Comparison of ENCODE assay signal across 25 cellular contexts in the genomic region with DNA sequence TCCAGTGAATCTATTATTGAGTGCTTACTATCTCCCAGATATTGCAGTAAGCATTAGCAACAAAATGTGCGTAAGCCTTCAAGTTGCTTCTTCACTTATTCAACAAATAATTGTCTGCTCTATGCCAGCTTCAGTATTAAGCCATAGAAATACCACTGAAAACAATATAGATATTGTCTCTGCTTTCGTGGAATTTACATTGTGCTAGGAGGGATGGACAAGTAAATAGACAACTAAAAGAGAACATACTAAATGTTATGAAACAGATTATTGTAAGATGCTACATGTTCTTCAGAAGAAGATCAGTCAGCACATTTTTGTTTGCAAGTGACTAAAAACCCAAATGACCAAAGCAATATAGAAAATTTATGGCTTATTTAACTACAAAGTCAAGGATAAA. TPM values are rescaled to one million over a fixed set of nuclear protein-coding genes. Genes with fewer than 3 reads are reported as not detected.
DNase-seq lines count a peak whose midpoint lies in the region; TF ChIP-seq lines count a peak whose summit lies in the region.
"Had no signal": no experiment of that assay in that cellular context is flagged by ENCODE, and none has a peak within 500 bp of the region (broad histone marks: within the 10 kb centered on the region; RNA-seq: fewer than 3 reads in every experiment).

No MANE protein-coding gene starts in this region.

- peaks cover 54% of the 10 kb centered on the region for H3K4me1 Mint-ChIP-seq in HFFc6 (ENCODE audit: low read depth)
- H3K4me1 Mint-ChIP-seq in activated CD4-positive, alpha-beta T cell treated with anti-CD3 and anti-CD28 coated beads, Interleukin-2, amount 10 ng/mL, durations not matched to agents 24 days and 14 days = no peaks in the 10 kb centered on the region
- H3K4me1 Mint-ChIP-seq: B cell; CD8-positive, alpha-beta memory T cell had no signal

- no peaks in the 10 kb centered on the region for H4K20me1 ChIP-seq in osteoblast (ENCODE audit: insufficient read depth, low read length)

- H3K9ac ChIP-seq in adipocyte (ENCODE audit: low read length) = peak overlapping the region; percentile 10

- no peaks in the 10 kb centered on the region for H3K27me3 ChIP-seq in adipocyte (replicated peaks; ENCODE audit: control insufficient read depth, insufficient read depth, low read length)
- no peaks in the 10 kb centered on the region for H3K27me3 ChIP-seq in osteoblast (ENCODE audit: insufficient read depth, low read length)

- H3K4me3 ChIP-seq in adipocyte (ENCODE audit: low read length) (no peak overlapping the region), osteoblast (ENCODE audit: insufficient read depth, low read length) (no peak overlapping the region)

- no peak overlapping the region for H3K4me3 Mint-ChIP-seq in HFFc6
- no peak overlapping the region for H3K4me3 Mint-ChIP-seq in activated CD4-positive, alpha-beta T cell treated with anti-CD3 and anti-CD28 coated beads, Interleukin-2, amount 10 ng/mL, durations not matched to agents 24 days and 14 days
- H3K4me3 Mint-ChIP-seq: B cell; CD8-positive, alpha-beta memory T cell had no signal

- H3K27ac Mint-ChIP-seq in HFFc6 = peak overlapping the region; percentile 53
- no peak overlapping the region for H3K27ac Mint-ChIP-seq in activated CD4-positive, alpha-beta T cell treated with anti-CD3 and anti-CD28 coated beads, Interleukin-2, amount 10 ng/mL, durations not matched to agents 24 days and 14 days
- H3K27ac Mint-ChIP-seq: B cell; CD8-positive, alpha-beta memory T cell had no signal

- intact Hi-C loops in activated CD4-positive, alpha-beta T cell treated with anti-CD3 and anti-CD28 coated beads, Interleukin-2, amount 10 ng/mL, durations not matched to agents 24 days and 14 days (cut with micrococcal nuclease) = no loop called here

- no peaks in the 10 kb centered on the region for H3K79me2 ChIP-seq in osteoblast (ENCODE audit: insufficient read depth, low read length)

- H3K27ac ChIP-seq in osteoblast (ENCODE audit: low read depth, low read length) = peak overlapping the region; percentile 63
- H3K27ac ChIP-seq: C4-2B, RWPE1 had no signal

- no peaks in the 10 kb centered on the region for H3K9me3 Mint-ChIP-seq in HFFc6
- no peaks in the 10 kb centered on the region for H3K9me3 Mint-ChIP-seq in activated CD4-positive, alpha-beta T cell treated with anti-CD3 and anti-CD28 coated beads, Interleukin-2, amount 10 ng/mL, durations not matched to agents 24 days and 14 days
- H3K9me3 Mint-ChIP-seq: CD8-positive, alpha-beta memory T cell had no signal

- H3K27me3 Mint-ChIP-seq in HFFc6 (ENCODE audit: insufficient read depth) = no peaks in the 10 kb centered on the region
- H3K27me3 Mint-ChIP-seq in activated CD4-positive, alpha-beta T cell treated with anti-CD3 and anti-CD28 coated beads, Interleukin-2, amount 10 ng/mL, durations not matched to agents 24 days and 14 days = peaks cover 13% of the 10 kb centered on the region

- peak overlapping the region; percentile 20 for H3K4me2 ChIP-seq in osteoblast (ENCODE audit: insufficient read depth, low read length)

- no peaks in the 10 kb centered on the region for H3K36me3 Mint-ChIP-seq in HFFc6 (ENCODE audit: low read depth)
- H3K36me3 Mint-ChIP-seq in activated CD4-positive, alpha-beta T cell treated with anti-CD3 and anti-CD28 coated beads, Interleukin-2, amount 10 ng/mL, durations not matched to agents 24 days and 14 days (ENCODE audit: low read depth) = no peaks in the 10 kb centered on the region
- H3K36me3 Mint-ChIP-seq: CD8-positive, alpha-beta memory T cell had no signal

- TF ChIP-seq CTCF in HFFc6 (IDR thresholded peaks at IDR 0.05) = no peak
- TF ChIP-seq CTCF in osteoblast (IDR thresholded peaks at IDR 0.05; ENCODE audit: extremely low read depth, low read depth, low read length) = no peak

- H3K9me3 ChIP-seq in adipocyte (ENCODE audit: control insufficient read depth, low read length) (no peaks in the 10 kb centered on the region), osteoblast (ENCODE audit: low read depth, low read length) (no peaks in the 10 kb centered on the region)

- DNase-seq in HFFc6 = no peak
- peak; percentile 3 for DNase-seq in adipocyte (ENCODE audit: low read depth)
- no peak for DNase-seq in osteoblast (ENCODE audit: insufficient read length, low spot score, missing footprints)
- DNase-seq in activated CD4-positive, alpha-beta T cell treated with anti-CD3 and anti-CD28 coated beads, Interleukin-2, amount 10 ng/mL, durations not matched to agents 24 days and 14 days = no peak
- DNase-seq in activated gamma-delta T cell (lab: John Stamatoyannopoulos, UW) = no peak
- DNase-seq in iPS-NIHi7 (ENCODE audit: extremely low spot score) = no peak
- no peak for DNase-seq in NCI-H1105 treated with DMSO at 0.1 percent for 48 hours (lab: John Stamatoyannopoulos, UW)
- DNase-seq: CD8-positive, alpha-beta memory T cell; KBM-7; MV-4-11; NCI-H1417 treated with DMSO at 0.1 percent for 48 hours; NCI-H1694 treated with DMSO at 0.1 percent for 48 hours; NCI-H2081; NCI-H2227 treated with DMSO at 0.1 percent for 48 hours; NCI-H526 treated with DMSO at 0.1 percent for 48 hours; SHP77 had no signal

- H3K4me1 ChIP-seq in adipocyte (ENCODE audit: control insufficient read depth, insufficient read depth, low read length) (peaks cover 56% of the 10 kb centered on the region), osteoblast (ENCODE audit: insufficient read depth, low read length) (peaks cover 37% of the 10 kb centered on the region)

- no peak overlapping the region for H2AFZ ChIP-seq in osteoblast (ENCODE audit: low read length)

- H3K36me3 ChIP-seq in adipocyte (ENCODE audit: control insufficient read depth, insufficient read depth, low read length, severe bottlenecking) (peaks cover 3% of the 10 kb centered on the region), osteoblast (ENCODE audit: insufficient read depth, low read length) (no peaks in the 10 kb centered on the region)

RNA-seq across cellular contexts. Expression of a gene that starts 27.3 kb away (rescaled TPM):
- total RNA-seq in HFFc6 (2021; fragmentation: NEBNext Ultra II Directional; extraction: Animal tissue kit (Norgen Biotek cat#: 25700)) = 1 to 10 TPM in 4 of 6 experiments, under 1 TPM in 2; 0.71 to 2.4 (median 1.2) TPM
- 5.4 and 8.8 TPM in 2 replicates for total RNA-seq in osteoblast
- total RNA-seq in activated CD4-positive, alpha-beta T cell treated with anti-CD3 and anti-CD28 coated beads, Interleukin-2, amount 10 ng/mL, durations not matched to agents 24 days and 14 days = not detected in 2 replicates

RNA-seq across cellular contexts. Expression of a gene that starts 48.9 kb away (rescaled TPM):
- total RNA-seq in HFFc6 (2021; fragmentation: NEBNext Ultra II Directional; extraction: Animal tissue kit (Norgen Biotek cat#: 25700)) = not detected
- not detected in 2 replicates for total RNA-seq in osteoblast
- not detected in 2 replicates for total RNA-seq in activated CD4-positive, alpha-beta T cell treated with anti-CD3 and anti-CD28 coated beads, Interleukin-2, amount 10 ng/mL, durations not matched to agents 24 days and 14 days
- total RNA-seq: A673; B cell; CD8-positive, alpha-beta memory T cell; HT1080; LHCN-M2; MCF 10A; NCI-H460; SK-MEL-5 had no signal
